ENCODE assay signal across 9 cellular contexts in the genomic region with DNA sequence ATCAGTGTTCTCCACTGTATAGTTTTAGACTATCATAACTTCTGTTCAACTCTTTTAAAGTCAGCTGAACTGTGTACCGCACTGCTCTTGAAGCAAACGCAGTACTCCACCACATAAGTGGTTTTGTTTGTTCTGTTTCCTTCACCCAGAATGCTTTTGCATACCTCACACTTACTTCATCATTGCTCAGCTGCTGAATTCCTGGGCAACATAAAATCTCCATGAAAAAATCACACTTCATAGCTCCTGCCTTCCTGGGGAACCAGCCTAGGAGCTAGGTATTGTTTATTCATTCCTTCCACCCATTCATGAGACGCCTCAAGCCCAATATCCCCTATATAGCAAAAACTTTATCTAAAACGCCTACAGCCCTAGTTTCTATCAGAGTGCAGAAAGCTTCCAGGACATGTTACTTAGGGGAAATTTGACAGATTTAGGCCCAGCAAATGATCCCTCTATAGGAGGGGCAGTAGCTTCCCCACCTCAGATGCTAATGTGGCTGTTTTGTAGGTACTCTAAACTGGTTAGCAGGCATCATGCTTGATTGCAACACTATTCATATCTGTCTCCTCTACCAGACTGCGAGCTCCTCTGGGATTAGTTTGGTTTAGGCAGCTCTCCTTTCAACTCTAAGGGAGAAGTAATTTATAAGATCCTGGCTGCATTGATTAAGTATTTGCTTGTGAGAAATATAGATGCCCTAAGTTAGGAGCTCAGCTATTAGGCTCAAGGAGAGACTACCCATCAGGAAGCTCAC. TPM values are rescaled to one million over a fixed set of nuclear protein-coding genes. Genes with fewer than 3 reads are reported as not detected.
A peak's percentile ranks its signal among the peaks of the same experiment; 100 is the strongest.
DNase-seq lines count a peak whose midpoint lies in the region; ATAC-seq, FAIRE-seq and TF ChIP-seq lines count a peak whose summit lies in the region.
"Had no signal": no experiment of that assay in that cellular context is flagged by ENCODE, and none has a peak within 500 bp of the region (broad histone marks: within the 10 kb centered on the region; RNA-seq: fewer than 3 reads in every experiment).

No MANE protein-coding gene starts in this region.

- ATAC-seq in GM21529 (IDR thresholded peaks at IDR 0.05; ENCODE audit: unreplicated experiment) (peak; percentile 16), HepG2 (peak; percentile 41)

- no peak overlapping the region for H3K9ac ChIP-seq in HepG2 (ENCODE audit: insufficient read depth, low read depth, low read length)

- BruUV-seq in HepG2 (replicated peaks; lab: Mats Ljungman, UMichigan): no TSS peak

- no peaks in the 10 kb centered on the region for H3K79me2 ChIP-seq in HepG2 (ENCODE audit: insufficient read depth, low read length)

- no peaks in the 10 kb centered on the region for H3K4me1 ChIP-seq in HepG2 (ENCODE audit: insufficient read depth, low read length)

- no peak overlapping the region for H3K4me3 ChIP-seq in HepG2 (replicated peaks in 1 of 3; ENCODE audit: insufficient read depth in 1 of 3, low read depth in 2 of 3, low read length in 3 of 3)

- H3K9me3 ChIP-seq in HepG2 (ENCODE audit: low read length): no peaks in the 10 kb centered on the region
- H3K9me3 ChIP-seq: heart left ventricle had no signal

- TF ChIP-seq RAD21 in HepG2 (CRISPR knock-in tag; IDR thresholded peaks at IDR 0.05): no peak

- in situ Hi-C loops in HepG2 (cut with HindIII; ENCODE audit: extremely low pct_ligation_motif_present, low pct_unique_long_range_greater_than_20kb): loop anchor here (5.0 kb wide), 1 partner anchor 218 kb away; no protein-coding TSS in a partner anchor

- H3K27ac ChIP-seq in HepG2 (ENCODE audit: extremely low read length, insufficient read depth, low read length): no peak overlapping the region

- H2AFZ ChIP-seq in HepG2 (ENCODE audit: low read length): no peak overlapping the region

- no peaks in the 10 kb centered on the region for H3K27me3 ChIP-seq in HepG2 (ENCODE audit: control insufficient read depth in 1 of 2, insufficient read depth in 2 of 2, low read length in 2 of 2)
- H3K27me3 ChIP-seq: heart left ventricle had no signal

- intact Hi-C loops in HepG2 (cut with micrococcal nuclease; ENCODE audit: unreplicated experiment): loop anchor here (1.0 to 5.0 kb wide), 2 partner anchors 203 to 220 kb away; partner anchors contain the start of gene DHRS7

- no peak overlapping the region for H3K4me2 ChIP-seq in HepG2 (ENCODE audit: low read depth, low read length)

- TF ChIP-seq EP300 in HepG2 (IDR thresholded peaks at IDR 0.05; ENCODE audit: low read depth in 2 of 2, low read length in 2 of 2) (no peak), HepG2 (CRISPR knock-in tag; IDR thresholded peaks at IDR 0.05; ENCODE audit: borderline replicate concordance) (no peak)

- no peaks in the 10 kb centered on the region for H3K36me3 ChIP-seq in HepG2 (replicated peaks in 1 of 2; ENCODE audit: control insufficient read depth in 1 of 2, insufficient read depth in 2 of 2, low read length in 2 of 2)
- H3K36me3 ChIP-seq: heart left ventricle had no signal

- CTCF ChIA-PET in HepG2 (lab: Yijun Ruan, JAX; ENCODE audit: low intra/inter-chr PET ratio, low total read pairs): interaction anchor here (1.7 to 2.4 kb wide), 2 partner anchors 219 to 332 kb away, joined by 4 to 30 read pairs; no protein-coding TSS in a partner anchor

- FAIRE-seq in GM12892 (lab: Jason Lieb, UNC): peak; percentile 67
- no peak for FAIRE-seq in HepG2 (lab: Jason Lieb, UNC)
- FAIRE-seq in frontal cortex (lab: Jason Lieb, UNC): no peak

- DNase-seq in GM12892 (ENCODE audit: insufficient read length): no peak
- DNase-seq in NCI-H226: peak; percentile 3
- DNase-seq in HepG2 (ENCODE audit: low spot score): no peak
- DNase-seq in NCI-H1092 treated with DMSO at 0.1 percent for 48 hours (lab: John Stamatoyannopoulos, UW): no peak
- no peak for DNase-seq in GM20000 (ENCODE audit: low spot score)
- no peak for DNase-seq in frontal cortex (ENCODE audit: low spot score in 2 of 2)
- DNase-seq in SIG-M5 treated with dmso at 0.1 percent for 504 hours (lab: John Stamatoyannopoulos, UW; ENCODE audit: unreplicated experiment): no peak

- POLR2A ChIA-PET in HepG2 (lab: Yijun Ruan, JAX): interaction anchor here (0.9 kb wide), 1 partner anchor 200 kb away, joined by 4 read pairs; the partner anchor contains the start of gene DHRS7

- TF ChIP-seq POLR2A in GM12892 (IDR thresholded peaks at IDR 0.05; ENCODE audit: low read depth, low read length) (no peak), HepG2 (IDR thresholded peaks at IDR 0.05; ENCODE audit: insufficient read depth in 1 of 2, low read depth in 2 of 2, low read length in 2 of 2) (no peak)

- WGBS in HepG2 (ENCODE audit: low lambda C conversion rate): 5% methylated on average over 5 of the region's 5 CpGs

- H4K20me1 ChIP-seq in HepG2 (ENCODE audit: insufficient read depth, low read length): no peaks in the 10 kb centered on the region

- TF ChIP-seq CTCF in HepG2 (CRISPR knock-in tag; IDR thresholded peaks at IDR 0.05): no peak
- no peak for TF ChIP-seq CTCF in GM20000 (IDR thresholded peaks at IDR 0.05; ENCODE audit: extremely low read depth, missing control alignments)

TF ChIP-seq in HepG2, 621 proteins besides CTCF, POLR2A, EP300 and RAD21 (continues in another document):
- TF ChIP-seq ZFY (CRISPR knock-in tag; IDR thresholded peaks at IDR 0.05) (no peak), GABPB1 (CRISPR knock-in tag; IDR thresholded peaks at IDR 0.05) (no peak), ZNF556 (CRISPR knock-in tag; IDR thresholded peaks at IDR 0.05; ENCODE audit: borderline replicate concordance) (no peak), KDM3A (CRISPR knock-in tag; IDR thresholded peaks at IDR 0.05; ENCODE audit: low read depth) (no peak), ZBTB3 (CRISPR knock-in tag; IDR thresholded peaks at IDR 0.05; ENCODE audit: borderline replicate concordance, low read depth) (no peak)
- TF ChIP-seq, protein P1, sequence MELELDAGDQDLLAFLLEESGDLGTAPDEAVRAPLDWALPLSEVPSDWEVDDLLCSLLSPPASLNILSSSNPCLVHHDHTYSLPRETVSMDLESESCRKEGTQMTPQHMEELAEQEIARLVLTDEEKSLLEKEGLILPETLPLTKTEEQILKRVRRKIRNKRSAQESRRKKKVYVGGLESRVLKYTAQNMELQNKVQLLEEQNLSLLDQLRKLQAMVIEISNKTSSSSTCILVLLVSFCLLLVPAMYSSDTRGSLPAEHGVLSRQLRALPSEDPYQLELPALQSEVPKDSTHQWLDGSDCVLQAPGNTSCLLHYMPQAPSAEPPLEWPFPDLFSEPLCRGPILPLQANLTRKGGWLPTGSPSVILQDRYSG (CRISPR knock-in tag; IDR thresholded peaks at IDR 0.05): no peak
- TF ChIP-seq, protein P2, sequence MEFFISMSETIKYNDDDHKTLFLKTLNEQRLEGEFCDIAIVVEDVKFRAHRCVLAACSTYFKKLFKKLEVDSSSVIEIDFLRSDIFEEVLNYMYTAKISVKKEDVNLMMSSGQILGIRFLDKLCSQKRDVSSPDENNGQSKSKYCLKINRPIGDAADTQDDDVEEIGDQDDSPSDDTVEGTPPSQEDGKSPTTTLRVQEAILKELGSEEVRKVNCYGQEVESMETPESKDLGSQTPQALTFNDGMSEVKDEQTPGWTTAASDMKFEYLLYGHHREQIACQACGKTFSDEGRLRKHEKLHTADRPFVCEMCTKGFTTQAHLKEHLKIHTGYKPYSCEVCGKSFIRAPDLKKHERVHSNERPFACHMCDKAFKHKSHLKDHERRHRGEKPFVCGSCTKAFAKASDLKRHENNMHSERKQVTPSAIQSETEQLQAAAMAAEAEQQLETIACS (CRISPR knock-in tag; IDR thresholded peaks at IDR 0.05): no peak
- TF ChIP-seq, protein P3, sequence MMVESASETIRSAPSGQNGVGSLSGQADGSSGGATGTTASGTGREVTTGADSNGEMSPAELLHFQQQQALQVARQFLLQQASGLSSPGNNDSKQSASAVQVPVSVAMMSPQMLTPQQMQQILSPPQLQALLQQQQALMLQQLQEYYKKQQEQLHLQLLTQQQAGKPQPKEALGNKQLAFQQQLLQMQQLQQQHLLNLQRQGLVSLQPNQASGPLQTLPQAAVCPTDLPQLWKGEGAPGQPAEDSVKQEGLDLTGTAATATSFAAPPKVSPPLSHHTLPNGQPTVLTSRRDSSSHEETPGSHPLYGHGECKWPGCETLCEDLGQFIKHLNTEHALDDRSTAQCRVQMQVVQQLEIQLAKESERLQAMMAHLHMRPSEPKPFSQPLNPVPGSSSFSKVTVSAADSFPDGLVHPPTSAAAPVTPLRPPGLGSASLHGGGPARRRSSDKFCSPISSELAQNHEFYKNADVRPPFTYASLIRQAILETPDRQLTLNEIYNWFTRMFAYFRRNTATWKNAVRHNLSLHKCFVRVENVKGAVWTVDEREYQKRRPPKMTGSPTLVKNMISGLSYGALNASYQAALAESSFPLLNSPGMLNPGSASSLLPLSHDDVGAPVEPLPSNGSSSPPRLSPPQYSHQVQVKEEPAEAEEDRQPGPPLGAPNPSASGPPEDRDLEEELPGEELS (CRISPR knock-in tag; IDR thresholded peaks at IDR 0.05): no peak

RNA-seq across cellular contexts. Expression of gene LRRC9, which starts 44.5 kb away (rescaled TPM):
- not detected for polyA plus RNA-seq in GM12892 (2012; ENCODE audit: missing spikeins)
- 0.18 and 0.62 TPM in 2 replicates for total RNA-seq in HepG2 (2016; rRNA removed; fragmentation: Illumina TruSeq; extraction: Trizol)
- not detected in 2 replicates for total RNA-seq in HepG2 (2016; cell fraction: cytosol; rRNA removed; fragmentation: Illumina TruSeq; extraction: Trizol; ENCODE audit: low read depth)
- total RNA-seq in HepG2 (2016; cell fraction: insoluble cytoplasmic fraction; rRNA removed; fragmentation: Illumina TruSeq; extraction: Trizol): 0.24 and 0.42 TPM in 2 replicates
- 0.21 TPM in 1 of 2 replicates, not detected in the other for total RNA-seq in HepG2 (2016; cell fraction: membrane; rRNA removed; fragmentation: Illumina TruSeq; extraction: Trizol)
- total RNA-seq in HepG2 (2016; cell fraction: nucleus; rRNA removed; fragmentation: Illumina TruSeq; extraction: Trizol): 0.41 and 0.43 TPM in 2 replicates
- 0.08 and 0.21 TPM in 2 replicates for polyA plus RNA-seq in HepG2 (2011; rRNA removed)
- polyA plus RNA-seq in HepG2 (2011; cell fraction: cytosol; rRNA removed): not detected in 2 replicates
- polyA plus RNA-seq in HepG2 (2011; cell fraction: nucleus; rRNA removed): not detected in 2 replicates
- not detected in 2 replicates for polyA plus RNA-seq in HepG2 (2012)
- polyA plus RNA-seq in HepG2 (2016; cell fraction: cytosol; fragmentation: Illumina TruSeq; extraction: Trizol; ENCODE audit: low read depth): not detected in 2 replicates
- 0.28 and 0.52 TPM in 2 replicates for polyA plus RNA-seq in HepG2 (2016; cell fraction: insoluble cytoplasmic fraction; fragmentation: Illumina TruSeq; extraction: Trizol; ENCODE audit: low read depth)
- not detected in 2 replicates for polyA plus RNA-seq in HepG2 (2016; cell fraction: membrane; fragmentation: Illumina TruSeq; extraction: Trizol; ENCODE audit: low read depth)
- 0.21 TPM in 1 of 2 replicates, not detected in the other for polyA plus RNA-seq in HepG2 (2016; cell fraction: nucleus; fragmentation: Illumina TruSeq; extraction: Trizol; ENCODE audit: insufficient read depth, low read depth)
- not detected in 2 replicates for polyA minus RNA-seq in HepG2 (2011; rRNA and poly(A)+ RNA removed; ENCODE audit: low replicate concordance)
- not detected in 2 replicates for polyA minus RNA-seq in HepG2 (2011; cell fraction: cytosol; rRNA and poly(A)+ RNA removed)
- polyA minus RNA-seq in HepG2 (2011; cell fraction: nucleus; rRNA and poly(A)+ RNA removed): 0.64 and 1.6 TPM in 2 replicates
- total RNA-seq in frontal cortex: 0.82 TPM
